ENCODE assay signal across 25 cellular contexts in the genomic region with DNA sequence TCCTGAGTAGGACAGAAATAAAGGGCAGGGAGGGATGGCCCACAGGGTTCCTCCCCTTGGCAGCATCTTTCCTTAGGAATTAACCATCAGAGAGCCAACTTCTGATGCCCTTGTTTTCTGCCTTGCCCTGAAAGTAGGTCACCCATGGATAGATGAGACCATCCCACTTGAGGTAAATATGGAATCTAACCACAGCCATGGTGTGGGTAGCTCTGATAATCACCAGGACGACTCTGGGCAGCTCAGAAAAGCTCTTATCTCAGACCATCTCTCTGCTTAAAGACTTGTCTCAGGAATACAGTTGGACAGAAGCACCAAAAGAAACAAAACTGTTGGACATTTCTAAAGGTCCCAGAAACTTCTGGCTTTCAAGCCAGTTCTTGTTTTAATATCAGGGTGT.
"Had no signal": no experiment of that assay in that cellular context is flagged by ENCODE, and none has a peak within 500 bp of the region (broad histone marks: within the 10 kb centered on the region; RNA-seq: fewer than 3 reads in every experiment).

No MANE protein-coding gene starts in this region.

- H3K4me1 ChIP-seq: left lung, parathyroid adenoma, psoas muscle, right lobe of liver, stomach, testis, tibial artery, upper lobe of right lung had no signal

- H3K27me3 Mint-ChIP-seq: naive B cell; natural killer cell treated with Interleukin-12 subunit alpha and Interleukin-12 subunit beta and Interleukin-15 and Interleukin-18, amount 100 ng/mL, for 72 hours; stimulated activated naive B cell treated with anti-CD40 and anti-IgM and Interleukin-4, amounts not matched to agents 10 μg/mL and 1 μg/mL and 100 μg/mL, for 72 hours had no signal

- H3K9ac ChIP-seq: parathyroid adenoma had no signal

- H3K4me2 ChIP-seq: smooth muscle cell had no signal

- H3K36me3 Mint-ChIP-seq: mesothelial cell of epicardium; naive B cell; natural killer cell treated with Interleukin-12 subunit alpha and Interleukin-12 subunit beta and Interleukin-15 and Interleukin-18, amount 100 ng/mL, for 72 hours; stimulated activated naive B cell treated with anti-CD40 and anti-IgM and Interleukin-4, amounts not matched to agents 10 μg/mL and 1 μg/mL and 100 μg/mL, for 72 hours had no signal

- H2AFZ ChIP-seq: parathyroid adenoma had no signal

- H3K79me2 ChIP-seq: parathyroid adenoma had no signal

- H3K9me3 ChIP-seq: lower lobe of right lung, psoas muscle, right lobe of liver, testis, tibial artery, upper lobe of right lung had no signal

- H3K27ac ChIP-seq: left lung, lower lobe of right lung, parathyroid adenoma, psoas muscle, right lobe of liver, stomach, testis, tibial artery, upper lobe of right lung had no signal

- H3K4me1 Mint-ChIP-seq: naive B cell; stimulated activated naive B cell treated with anti-CD40 and anti-IgM and Interleukin-4, amounts not matched to agents 10 μg/mL and 1 μg/mL and 100 μg/mL, for 72 hours had no signal

- H3K4me3 Mint-ChIP-seq: mesothelial cell of epicardium; natural killer cell treated with Interleukin-12 subunit alpha and Interleukin-12 subunit beta and Interleukin-15 and Interleukin-18, amount 100 ng/mL, for 72 hours; neural crest cell; stimulated activated naive B cell treated with anti-CD40 and anti-IgM and Interleukin-4, amounts not matched to agents 10 μg/mL and 1 μg/mL and 100 μg/mL, for 72 hours had no signal

- DNase-seq: head of caudate nucleus; hippocampal formation; kidney; left colon; left lung; lower lobe of right lung; mesendoderm; naive B cell; nucleus accumbens; psoas muscle; right lobe of liver; stimulated activated CD4-positive, alpha-beta T cell treated with anti-CD3 and anti-CD28 coated beads, Interleukin-1b, Interleukin-23, amount 100 ng/mL, for 48 hours; stimulated activated CD4-positive, alpha-beta T cell treated with anti-CD3 and anti-CD28 coated beads, Interleukin-2, amount 100 ng/mL, for 48 hours; stimulated activated naive B cell treated with anti-CD40 and anti-IgM and Interleukin-4, amounts not matched to agents 10 μg/mL and 1 μg/mL and 100 μg/mL, for 72 hours; stimulated activated naive CD8-positive, alpha-beta T cell treated with anti-CD3 and anti-CD28 coated beads, Interleukin-15, Interleukin-2, amounts not matched to agents 100 U/mL and 50 U/mL, for 24 hours; stomach; testis; tibial artery; trophoblast cell; upper lobe of right lung had no signal

- H3K27ac Mint-ChIP-seq: mesothelial cell of epicardium; naive B cell; natural killer cell treated with Interleukin-12 subunit alpha and Interleukin-12 subunit beta and Interleukin-15 and Interleukin-18, amount 100 ng/mL, for 72 hours; stimulated activated naive B cell treated with anti-CD40 and anti-IgM and Interleukin-4, amounts not matched to agents 10 μg/mL and 1 μg/mL and 100 μg/mL, for 72 hours had no signal

- H3K36me3 ChIP-seq: left lung, lower lobe of right lung, right lobe of liver, stomach, tibial artery, upper lobe of right lung had no signal

- H3K27me3 ChIP-seq: left lung, right lobe of liver, stomach, testis, tibial artery, upper lobe of right lung had no signal

- ATAC-seq: left colon; natural killer cell treated with Interleukin-12 subunit alpha and Interleukin-12 subunit beta and Interleukin-15 and Interleukin-18, amount 100 ng/mL, for 72 hours; psoas muscle; right lobe of liver; stimulated activated naive B cell treated with anti-CD40 and anti-IgM and Interleukin-4, amounts not matched to agents 10 μg/mL and 1 μg/mL and 100 μg/mL, for 72 hours; stimulated activated naive CD8-positive, alpha-beta T cell treated with anti-CD3 and anti-CD28 coated beads, Interleukin-15, Interleukin-2, amounts not matched to agents 100 U/mL and 50 U/mL, for 24 hours had no signal

- H3K9me3 Mint-ChIP-seq: mesothelial cell of epicardium, neural crest cell had no signal

- H3K4me3 ChIP-seq: left lung, lower lobe of right lung, psoas muscle, right lobe of liver, smooth muscle cell, stomach, testis, tibial artery, upper lobe of right lung had no signal
